ENCODE assay signal across 23 cellular contexts in genomic region chr11:65636108-65636809, GRCh38. TPM values are rescaled to one million over a fixed set of nuclear protein-coding genes. Genes with fewer than 3 reads are reported as not detected.
"Had no signal": no experiment of that assay in that cellular context is flagged by ENCODE, and none has a peak within 500 bp of the region (broad histone marks: within the 10 kb centered on the region; RNA-seq: fewer than 3 reads in every experiment).

No MANE protein-coding gene starts in this region.

- H3K27me3 ChIP-seq: brain microvascular endothelial cell, heart left ventricle, left lung had no signal

- H3K9me3 Mint-ChIP-seq: activated naive CD8-positive, alpha-beta T cell treated with anti-CD3 and anti-CD28 coated beads, Interleukin-2, amount 10 ng/mL, durations not matched to agents 7 days and 5 days; effector memory CD8-positive, alpha-beta T cell; naive B cell; type B pancreatic cell; WTC11 had no signal

- ATAC-seq: activated CD8-positive, alpha-beta T cell treated with anti-CD3 and anti-CD28 coated beads, Interleukin-2, amount 10 ng/mL, durations not matched to agents 7 days and 5 days; effector memory CD8-positive, alpha-beta T cell; heart left ventricle; left lung; right cardiac atrium; stimulated activated naive CD8-positive, alpha-beta T cell treated with anti-CD3 and anti-CD28 coated beads, Interleukin-15, Interleukin-2, amounts not matched to agents 100 U/mL and 50 U/mL, for 24 hours; WTC11 had no signal

- DNase-seq: activated CD4-positive, alpha-beta T cell treated with anti-CD3 and anti-CD28 coated beads for 48 hours; activated CD8-positive, alpha-beta memory T cell treated with anti-CD3 and anti-CD28 coated beads, Interleukin-2, amount 50 U/mL, for 4 hours; activated CD8-positive, alpha-beta T cell treated with anti-CD3 and anti-CD28 coated beads, Interleukin-2, amount 10 ng/mL, durations not matched to agents 7 days and 5 days; activated naive CD4-positive, alpha-beta T cell; activated naive CD8-positive, alpha-beta T cell treated with anti-CD3 and anti-CD28 coated beads, Interleukin-2, amount 10 ng/mL, durations not matched to agents 7 days and 5 days; brain microvascular endothelial cell; dermis blood vessel endothelial cell; effector memory CD8-positive, alpha-beta T cell; naive B cell; nucleus accumbens; stimulated activated CD4-positive, alpha-beta T cell treated with anti-CD3 and anti-CD28 coated beads, Interleukin-4, amount 100 ng/mL, for 4 hours; stimulated activated CD8-positive, alpha-beta memory T cell treated with anti-CD3 and anti-CD28 coated beads, Interleukin-4, amount 100 ng/mL, for 48 hours; stimulated activated naive CD8-positive, alpha-beta T cell treated with anti-CD3 and anti-CD28 coated beads, Interleukin-15, Interleukin-2, amounts not matched to agents 100 U/mL and 50 U/mL, for 24 hours; T-helper 9 cell had no signal

- H3K4me3 Mint-ChIP-seq: activated CD8-positive, alpha-beta T cell treated with anti-CD3 and anti-CD28 coated beads, Interleukin-2, amount 10 ng/mL, durations not matched to agents 7 days and 5 days; WTC11 had no signal

- H3K36me3 Mint-ChIP-seq: naive B cell, type B pancreatic cell had no signal

- H3K9me3 ChIP-seq: heart left ventricle, left lung had no signal

- H3K27me3 Mint-ChIP-seq: activated naive CD8-positive, alpha-beta T cell treated with anti-CD3 and anti-CD28 coated beads, Interleukin-2, amount 10 ng/mL, durations not matched to agents 7 days and 5 days; effector memory CD8-positive, alpha-beta T cell; naive B cell; progenitor cell of endocrine pancreas; type B pancreatic cell had no signal

- H3K27ac Mint-ChIP-seq: progenitor cell of endocrine pancreas, type B pancreatic cell had no signal

- H3K4me3 ChIP-seq: heart left ventricle, left lung, skin epidermis had no signal

- H3K27ac ChIP-seq: brain microvascular endothelial cell had no signal

RNA-seq across cellular contexts. Expression of gene KCNK7, which starts 40.7 kb away (rescaled TPM):
- total RNA-seq: frontal cortex, temporal lobe had no signal
